In the genomic region with DNA sequence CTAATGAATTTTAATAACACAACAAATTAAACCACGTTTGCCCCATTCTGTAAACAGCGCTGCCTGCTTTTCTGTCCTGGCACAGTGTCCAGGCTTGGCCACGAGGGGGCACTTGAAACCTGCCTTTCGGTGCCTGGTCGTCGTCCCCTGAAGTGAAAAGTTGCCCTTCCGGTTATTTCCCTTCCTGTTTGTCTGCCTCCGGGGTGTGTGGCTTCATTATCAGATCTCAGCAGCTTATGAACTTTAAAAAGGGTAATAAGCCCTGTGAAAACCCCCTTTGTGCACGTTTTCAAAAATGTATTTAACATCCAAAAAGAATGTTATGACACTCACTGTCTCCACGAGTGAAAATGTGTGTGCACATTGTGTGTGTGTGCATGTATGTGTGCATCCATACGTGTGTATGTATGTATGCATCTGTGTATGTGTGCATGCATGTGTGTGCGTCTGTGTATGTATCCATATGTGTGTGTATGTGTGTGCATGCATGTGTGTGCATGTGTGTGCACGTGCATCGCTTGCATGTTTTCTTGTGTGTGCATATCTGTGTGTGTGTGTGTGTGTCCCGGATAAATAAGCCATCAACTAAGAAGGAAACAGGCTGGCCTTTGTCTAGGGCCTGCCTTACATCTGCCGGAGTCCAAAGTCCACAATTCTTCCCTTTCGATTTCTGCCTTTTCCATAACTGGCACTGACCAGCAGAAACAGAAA, we compare ENCODE assay signal across 8 cellular contexts.
DNase-seq lines count a peak whose midpoint lies in the region; ATAC-seq, FAIRE-seq and TF ChIP-seq lines count a peak whose summit lies in the region.

No MANE protein-coding gene starts in this region.

- H3K27ac Mint-ChIP-seq in activated B cell treated with CpG ODN at 0.5 μM for 24 hours = no peak overlapping the region

- H3K27ac ChIP-seq in A673 (ENCODE audit: low read depth, low read length, poor library complexity, severe bottlenecking) = no peak overlapping the region
- H3K27ac ChIP-seq in kidney (ENCODE audit: low read depth in 2 of 2, low read length in 2 of 2) = no peak overlapping the region

- POLR2A ChIA-PET in A673 (lab: Charles Lee; ENCODE audit: low non-redundant PET) = no interaction called here
- POLR2A ChIA-PET in activated B cell treated with CpG ODN at 0.5 μM for 24 hours (lab: Charles Lee) = no interaction called here

- H3K9me3 ChIP-seq in A673 (ENCODE audit: low read depth, low read length, poor library complexity, severe bottlenecking) (no peaks in the 10 kb centered on the region), kidney (ENCODE audit: control insufficient read depth in 1 of 2, low read length in 2 of 2) (no peaks in the 10 kb centered on the region)

- no TSS peak for BruUV-seq in A673 (replicated peaks; lab: Mats Ljungman, UMichigan)

- H3K4me1 Mint-ChIP-seq in activated B cell treated with CpG ODN at 0.5 μM for 24 hours = peaks cover 6% of the 10 kb centered on the region

- no peaks in the 10 kb centered on the region for H3K36me3 Mint-ChIP-seq in activated B cell treated with CpG ODN at 0.5 μM for 24 hours (ENCODE audit: low read depth)

- peaks cover 6% of the 10 kb centered on the region for H3K27me3 Mint-ChIP-seq in activated B cell treated with CpG ODN at 0.5 μM for 24 hours

- ATAC-seq in GM18511 (IDR thresholded peaks at IDR 0.05; ENCODE audit: unreplicated experiment) = peak; percentile 98
- ATAC-seq in HG03045 (IDR thresholded peaks at IDR 0.05; ENCODE audit: unreplicated experiment) = peak; percentile 85
- ATAC-seq in activated B cell treated with CpG ODN at 0.5 μM for 24 hours (ENCODE audit: low read depth) = peak; percentile 88

- TF ChIP-seq CTCF in A673 (conservative IDR thresholded peaks at IDR 0.05; ENCODE audit: low read depth, low read length) (peak; percentile 95), activated B cell treated with CpG ODN at 0.5 μM for 24 hours (IDR thresholded peaks at IDR 0.05) (peak; percentile 98), bronchial epithelial cell (IDR thresholded peaks at IDR 0.05; ENCODE audit: insufficient read depth, low read length, severe bottlenecking) (peak; percentile 87), kidney (IDR thresholded peaks at IDR 0.05; ENCODE audit: borderline replicate concordance, extremely low read depth, insufficient read depth) (peak; percentile 92)

- peak overlapping the region in 1 of 2 donors; percentile 16 for H3K9ac ChIP-seq in kidney (ENCODE audit: low read length in 2 of 2)

- no peaks in the 10 kb centered on the region for H3K36me3 ChIP-seq in A673 (ENCODE audit: insufficient read depth, low read length, poor library complexity, severe bottlenecking)
- no peaks in the 10 kb centered on the region for H3K36me3 ChIP-seq in bronchial epithelial cell (ENCODE audit: control insufficient read depth, insufficient read depth, low read length)
- H3K36me3 ChIP-seq in kidney (ENCODE audit: control insufficient read depth in 1 of 2, insufficient read depth in 2 of 2, low read length in 2 of 2) = no peaks in the 10 kb centered on the region

- H3K9me3 Mint-ChIP-seq in activated B cell treated with CpG ODN at 0.5 μM for 24 hours = no peaks in the 10 kb centered on the region

- H3K4me3 ChIP-seq in A673 (ENCODE audit: low read depth, low read length, poor library complexity, severe bottlenecking) (no peak overlapping the region), bronchial epithelial cell (ENCODE audit: low read depth, low read length) (no peak overlapping the region), kidney (ENCODE audit: low read length in 2 of 2) (peak overlapping the region in 1 of 2 donors; percentile 42)

- peaks cover 12% of the 10 kb centered on the region for H3K27me3 ChIP-seq in A673 (replicated peaks; ENCODE audit: insufficient read depth, low read depth, low read length, poor library complexity)
- no peaks in the 10 kb centered on the region for H3K27me3 ChIP-seq in bronchial epithelial cell (ENCODE audit: control insufficient read depth, insufficient read depth, low read length)

- H3K4me3 Mint-ChIP-seq in activated B cell treated with CpG ODN at 0.5 μM for 24 hours = peak overlapping the region; percentile 51

- DNase-seq in A673 (ENCODE audit: low spot score) (peak; percentile 83), NCI-H2107 treated with DMSO at 0.1 percent for 48 hours (lab: John Stamatoyannopoulos, UW; ENCODE audit: unreplicated experiment) (peak; percentile 47), activated B cell treated with CpG ODN at 0.5 μM for 24 hours (peak; percentile 48), bronchial epithelial cell (ENCODE audit: low read depth) (peak; percentile 65), kidney (peak; percentile 91)
- DNase-seq in stimulated activated CD4-positive, alpha-beta T cell treated with anti-CD3 and anti-CD28 coated beads, Interleukin-15, amount 100 ng/mL, for 24 hours = peak; percentile 86

- CTCF ChIA-PET in A673 (lab: Charles Lee) (no interaction called here), activated B cell treated with CpG ODN at 0.5 μM for 24 hours (lab: Charles Lee) (interaction anchor here (1.1 to 1.5 kb wide), 3 partner anchors 14 to 1635 kb away, joined by 3 to 4 read pairs (median 4); no protein-coding TSS in a partner anchor)

- no peaks in the 10 kb centered on the region for H3K4me1 ChIP-seq in A673 (ENCODE audit: insufficient read depth, low read length, poor library complexity, severe bottlenecking)
- peaks cover 4% of the 10 kb centered on the region in 2 donors for H3K4me1 ChIP-seq in kidney (ENCODE audit: control insufficient read depth in 1 of 2, insufficient read depth in 1 of 2, low read depth in 1 of 2, low read length in 2 of 2)

- intact Hi-C loops in A673 (cut with micrococcal nuclease; ENCODE audit: unreplicated experiment) = loop anchor here (5.0 to 10.0 kb wide), 2 partner anchors 760 to 1622 kb away; no protein-coding TSS in a partner anchor
- intact Hi-C loops in activated B cell treated with CpG ODN at 0.5 μM for 24 hours (cut with micrococcal nuclease) = loop anchor here (1.0 to 5.0 kb wide), 3 partner anchors 897 to 1635 kb away; no protein-coding TSS in a partner anchor
- intact Hi-C loops in kidney (cut with DNase I) = no loop called here

- FAIRE-seq in bronchial epithelial cell (lab: Jason Lieb, UNC) (peak; percentile 18), kidney (lab: Jason Lieb, UNC) (peak; percentile 91)
